In genomic region chr5:181261320-181262085, GRCh38 we compare ENCODE assay signal across 1 cellular context.
TF ChIP-seq lines count a peak whose summit lies in the region.

No MANE protein-coding gene starts in this region.

TF ChIP-seq in WTC11, 78 proteins besides CTCF, POLR2A, EP300 and RAD21 (continued from another document):
- TF ChIP-seq PREB (CRISPR knock-in tag; IDR thresholded peaks at IDR 0.05; ENCODE audit: borderline replicate concordance) (no peak), ZBTB21 (CRISPR knock-in tag; IDR thresholded peaks at IDR 0.05; ENCODE audit: borderline replicate concordance) (no peak), SOX15 (CRISPR knock-in tag; IDR thresholded peaks at IDR 0.05) (no peak), ZNF425 (CRISPR knock-in tag; conservative IDR thresholded peaks at IDR 0.05) (no peak), ERG (CRISPR knock-in tag; IDR thresholded peaks at IDR 0.05) (no peak)
